Comparison of ENCODE assay signal across 15 cellular contexts in genomic region chr2:172208881-172209325, GRCh38.
DNase-seq lines count a peak whose midpoint lies in the region; ATAC-seq and TF ChIP-seq lines count a peak whose summit lies in the region.
"Had no signal": no experiment of that assay in that cellular context is flagged by ENCODE, and none has a peak within 500 bp of the region (broad histone marks: within the 10 kb centered on the region; RNA-seq: fewer than 3 reads in every experiment).

No MANE protein-coding gene starts in this region.

- POLR2A ChIA-PET in RWPE1 (lab: Yijun Ruan, JAX; ENCODE audit: low non-redundant PET) = no interaction called here

- H3K4me3 ChIP-seq in HL-60 (replicated peaks; ENCODE audit: insufficient read depth, low read length) (no peak overlapping the region), fibroblast of pulmonary artery (replicated peaks; ENCODE audit: low read depth, low read length) (no peak overlapping the region)
- H3K4me3 ChIP-seq: A549, testis had no signal

- no peaks in the 10 kb centered on the region for H3K27me3 ChIP-seq in HL-60 (ENCODE audit: insufficient read depth, poor library complexity, severe bottlenecking)
- H3K27me3 ChIP-seq: testis had no signal

- TF ChIP-seq CTCF in HL-60 (IDR thresholded peaks at IDR 0.05; ENCODE audit: insufficient read depth, low read length) (no peak), RWPE1 (conservative IDR thresholded peaks at IDR 0.05; ENCODE audit: low read depth) (no peak), fibroblast of pulmonary artery (IDR thresholded peaks at IDR 0.05; ENCODE audit: low read length, missing control alignments) (no peak)

- CTCF ChIA-PET in RWPE1 (lab: Yijun Ruan, JAX) = interaction anchor here (0.6 to 0.7 kb wide), 2 partner anchors 37 to 344 kb away, joined by 3 to 4 read pairs; no protein-coding TSS in a partner anchor

- ATAC-seq in HG02642 (IDR thresholded peaks at IDR 0.05; ENCODE audit: poor library complexity, unreplicated experiment) = no peak
- ATAC-seq: A549, esophagus mucosa had no signal

- no peak overlapping the region for H3K27ac ChIP-seq in HL-60 (replicated peaks)
- peak overlapping the region; percentile 77 for H3K27ac ChIP-seq in RWPE1
- H3K27ac ChIP-seq: A549, testis had no signal

- peak; percentile 13 for DNase-seq in A172 (ENCODE audit: low spot score)
- DNase-seq in HL-60 (ENCODE audit: low read depth in 1 of 2, low spot score in 1 of 2) = peak; percentile 57 to 72
- peak; percentile 52 for DNase-seq in RWPE1 (ENCODE audit: low spot score)
- DNase-seq in fibroblast of pulmonary artery (ENCODE audit: low read depth) = peak; percentile 51
- DNase-seq in HuH-7 (ENCODE audit: low spot score) = no peak
- DNase-seq in activated CD8-positive, alpha-beta memory T cell treated with anti-CD3 and anti-CD28 coated beads, Interleukin-2, amount 50 U/mL, for 48 hours = no peak
- no peak for DNase-seq in ecto neural progenitor cell (ENCODE audit: low spot score)
- DNase-seq: activated CD4-positive, CD25-positive, alpha-beta regulatory T cell; activated T-cell treated with anti-CD3 and anti-CD28 coated beads, Interleukin-2, amount 50 U/mL, for 1 hour; DMS79 treated with DMSO at 0.1 percent for 48 hours; RPMI8226; testis had no signal

Comparison
In these comparisons a context has a peak if more than half of its experiments do, and no peak if none do; other contexts are left out.
1. DNase-seq: peak in A172 (single experiment), HL-60 (2 of 2), RWPE1 (single experiment) and fibroblast of pulmonary artery (single experiment); none in HuH-7 (single experiment), activated CD8-positive, alpha-beta memory T cell treated with anti-CD3 and anti-CD28 coated beads, Interleukin-2, amount 50 U/mL, for 48 hours (single experiment) and ecto neural progenitor cell (single experiment).